Comparison of ENCODE assay signal across 1 cellular context in the genomic region with DNA sequence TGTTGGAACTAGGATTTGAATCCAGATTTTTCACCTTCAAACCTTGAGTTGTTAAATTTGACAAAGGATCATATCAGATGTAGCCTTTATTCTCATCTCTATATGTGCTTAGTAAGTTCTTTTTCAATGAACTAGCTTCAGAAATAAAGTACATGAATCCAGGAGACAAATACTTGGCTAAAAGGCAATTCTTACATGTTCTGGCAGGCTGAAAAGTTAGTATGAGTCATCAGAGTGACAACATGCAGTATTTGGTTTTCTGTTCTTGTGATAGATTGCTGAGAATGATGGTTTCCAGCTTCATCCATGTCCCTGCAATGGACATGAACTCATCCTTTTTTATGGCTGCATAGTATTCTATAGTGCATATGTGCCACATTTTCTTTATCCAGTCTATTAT.
TF ChIP-seq lines count a peak whose summit lies in the region.

No MANE protein-coding gene starts in this region.

TF ChIP-seq in liver, 16 proteins besides CTCF, POLR2A, EP300 and RAD21 (continued from another document):
- TF ChIP-seq ZBTB33 (IDR thresholded peaks at IDR 0.05) (no peak), GABPA (IDR thresholded peaks at IDR 0.05 in 1 of 2, conservative IDR thresholded peaks at IDR 0.05 in 1 of 2) (no peak), NR2F2 (IDR thresholded peaks at IDR 0.05) (no peak), SP1 (IDR thresholded peaks at IDR 0.05) (no peak), JUND (IDR thresholded peaks at IDR 0.05) (peak in 1 of 2 donors; percentile 48), RXRA (IDR thresholded peaks at IDR 0.05) (no peak), MAX (IDR thresholded peaks at IDR 0.05) (no peak)
- TF ChIP-seq, protein P1, sequence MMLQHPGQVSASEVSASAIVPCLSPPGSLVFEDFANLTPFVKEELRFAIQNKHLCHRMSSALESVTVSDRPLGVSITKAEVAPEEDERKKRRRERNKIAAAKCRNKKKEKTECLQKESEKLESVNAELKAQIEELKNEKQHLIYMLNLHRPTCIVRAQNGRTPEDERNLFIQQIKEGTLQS (IDR thresholded peaks at IDR 0.05), result peak; percentile 45
